ENCODE assay signal across 13 cellular contexts in the genomic region with DNA sequence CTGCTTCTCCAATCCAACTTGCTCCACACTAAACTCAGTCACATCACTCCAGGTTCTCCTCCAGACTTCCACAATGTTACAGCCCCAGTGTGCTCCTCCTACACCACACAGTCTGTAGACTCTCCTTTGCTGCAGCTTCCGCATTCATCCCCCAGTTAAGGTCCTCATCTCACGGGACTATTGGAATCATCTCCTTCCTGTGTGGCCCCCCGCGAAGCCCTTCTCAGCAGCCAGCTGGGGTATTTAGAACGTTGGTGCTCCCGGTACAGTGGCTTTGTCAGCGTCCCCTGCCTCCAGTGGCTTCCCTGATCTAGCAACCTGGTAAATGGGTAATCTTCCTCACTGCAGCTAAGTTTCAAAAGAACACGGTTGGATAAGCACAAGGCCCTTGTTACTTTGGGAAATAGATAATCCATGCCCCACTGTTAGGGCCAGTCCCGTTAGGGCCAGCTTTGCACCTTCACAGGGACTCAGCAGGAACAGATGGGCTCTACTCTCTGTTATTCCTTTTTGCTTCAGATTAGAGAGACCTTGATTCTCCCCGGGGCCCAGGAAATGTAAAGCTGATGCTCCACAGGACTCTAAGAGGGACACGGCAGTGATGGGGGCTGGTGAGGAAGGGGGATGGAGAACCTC. TPM values are rescaled to one million over a fixed set of nuclear protein-coding genes. Genes with fewer than 3 reads are reported as not detected.
DNase-seq lines count a peak whose midpoint lies in the region; ATAC-seq, FAIRE-seq and TF ChIP-seq lines count a peak whose summit lies in the region.
"Had no signal": no experiment of that assay in that cellular context is flagged by ENCODE, and none has a peak within 500 bp of the region (broad histone marks: within the 10 kb centered on the region; RNA-seq: fewer than 3 reads in every experiment).

No MANE protein-coding gene starts in this region.

- H3K9me3 ChIP-seq in right atrium auricular region (no peaks in the 10 kb centered on the region), endothelial cell of umbilical vein (replicated peaks; ENCODE audit: control insufficient read depth, insufficient read depth, low read length) (no peaks in the 10 kb centered on the region), spleen (no peaks in the 10 kb centered on the region)

- no peaks in the 10 kb centered on the region for H3K79me2 ChIP-seq in endothelial cell of umbilical vein (ENCODE audit: control insufficient read depth, insufficient read depth, low read length)

- H3K27me3 ChIP-seq in right atrium auricular region (no peaks in the 10 kb centered on the region), endothelial cell of umbilical vein (ENCODE audit: control insufficient read depth in 2 of 2, insufficient read depth in 2 of 2, low read length in 2 of 2) (no peaks in the 10 kb centered on the region), spleen (replicated peaks in 1 of 7) (peaks cover 0 to 64% (median 19%) of the 10 kb centered on the region in 7 donors)
- H3K27me3 ChIP-seq: BLaER1 treated with 17β-estradiol and CSF1 and Interleukin-3, amounts not matched to agents 10 nM and 100 nM had no signal

- 63 to 67% (median 66%) methylated on average over 11 of the region's 11 CpGs for WGBS in spleen, 5 donors

- peaks cover 38% of the 10 kb centered on the region for H3K4me1 Mint-ChIP-seq in nephron
- H3K4me1 Mint-ChIP-seq in T-cell = peaks cover 0 to 5% (median 4%) of the 10 kb centered on the region in 3 donors

- H3K36me3 Mint-ChIP-seq in nephron (ENCODE audit: low read depth) = no peaks in the 10 kb centered on the region
- no peaks in the 10 kb centered on the region for H3K36me3 Mint-ChIP-seq in T-cell
- H3K36me3 Mint-ChIP-seq: natural killer cell treated with Interleukin-12 subunit alpha and Interleukin-12 subunit beta and Interleukin-15 and Interleukin-18, amount 100 ng/mL, for 72 hours had no signal

- H3K27ac Mint-ChIP-seq in nephron = peak overlapping the region; percentile 52 to 63 (median 60)
- H3K27ac Mint-ChIP-seq in T-cell = peak overlapping the region in 1 of 2 donors; percentile 11
- H3K27ac Mint-ChIP-seq: activated T-cell treated with anti-CD3 and anti-CD28 coated beads, Interleukin-2, amount 50 U/mL, for 72 hours; natural killer cell treated with Interleukin-12 subunit alpha and Interleukin-12 subunit beta and Interleukin-15 and Interleukin-18, amount 100 ng/mL, for 72 hours had no signal

- H3K9me1 ChIP-seq in endothelial cell of umbilical vein (replicated peaks; ENCODE audit: control insufficient read depth, extremely low read depth, insufficient read depth, low read length) = no peaks in the 10 kb centered on the region

- H3K4me1 ChIP-seq in right atrium auricular region (peaks cover 0 to 21% of the 10 kb centered on the region in 2 donors), endothelial cell of umbilical vein (ENCODE audit: control insufficient read depth, extremely low read depth, insufficient read depth, low read length) (peaks cover 30% of the 10 kb centered on the region), spleen (peaks cover 0 to 43% (median 27%) of the 10 kb centered on the region in 6 donors)
- H3K4me1 ChIP-seq: BLaER1 treated with 17β-estradiol and CSF1 and Interleukin-3, amounts not matched to agents 10 nM and 100 nM had no signal

- H3K27me3 Mint-ChIP-seq in nephron (ENCODE audit: low read depth) (peaks cover 14% of the 10 kb centered on the region), T-cell (peaks cover 53 to 64% of the 10 kb centered on the region in 2 donors)

- no peak for TF ChIP-seq CTCF in right atrium auricular region (IDR thresholded peaks at IDR 0.05)
- no peak for TF ChIP-seq CTCF in endothelial cell of umbilical vein (IDR thresholded peaks at IDR 0.05; ENCODE audit: extremely low read depth in 1 of 2, insufficient read depth in 1 of 2, low read depth in 1 of 2, low read length in 2 of 2)
- TF ChIP-seq CTCF in nephron (IDR thresholded peaks at IDR 0.05; ENCODE audit: unreplicated experiment in 3 of 3) = no peak
- no peak for TF ChIP-seq CTCF in spleen (IDR thresholded peaks at IDR 0.05 in 8 of 11, conservative IDR thresholded peaks at IDR 0.05 in 3 of 11)

- dilution Hi-C loops in endothelial cell of umbilical vein (cut with MboI; ENCODE audit: extremely low pct_ligation_motif_present, low sequenced_read_pairs) = no loop called here

- H3K4me2 ChIP-seq in endothelial cell of umbilical vein (ENCODE audit: insufficient read depth, low read length) = peak overlapping the region; percentile 75
- H3K4me2 ChIP-seq: BLaER1 treated with 17β-estradiol and CSF1 and Interleukin-3, amounts not matched to agents 10 nM and 100 nM had no signal

- peak overlapping the region; percentile 75 for H3K9ac ChIP-seq in endothelial cell of umbilical vein (replicated peaks; ENCODE audit: extremely low read depth, insufficient read depth, low read length)
- H3K9ac ChIP-seq: BLaER1 treated with 17β-estradiol and CSF1 and Interleukin-3, amounts not matched to agents 10 nM and 100 nM had no signal

- intact Hi-C loops in left cardiac atrium (cut with DNase I) = no loop called here
- intact Hi-C loops in endothelial cell of umbilical vein (cut with micrococcal nuclease) = loop anchor here (5.0 to 10.0 kb wide), 2 partner anchors 62 to 149 kb away; a partner anchor contains a TSS
- intact Hi-C loops in spleen (cut with DNase I; ENCODE audit: low total_unique reads) = no loop called here
- intact Hi-C loops in posterior cingulate gyrus (cut with DNase I) = no loop called here

- peak overlapping the region; percentile 92 for H2AFZ ChIP-seq in endothelial cell of umbilical vein (ENCODE audit: low read depth, low read length)

- peak overlapping the region; percentile 27 to 51 for H3K4me3 ChIP-seq in right atrium auricular region
- H3K4me3 ChIP-seq in endothelial cell of umbilical vein (replicated peaks in 1 of 3; ENCODE audit: insufficient read depth in 1 of 3, low read depth in 1 of 3, low read length in 3 of 3) = peak overlapping the region; percentile 24 to 41 (median 33)
- peak overlapping the region in 3 of 8 donors; percentile 22 to 57 (median 38) for H3K4me3 ChIP-seq in spleen
- H3K4me3 ChIP-seq: BLaER1 treated with 17β-estradiol and CSF1 and Interleukin-3, amounts not matched to agents 10 nM and 100 nM had no signal

- no peak for TF ChIP-seq POLR2A in endothelial cell of umbilical vein (IDR thresholded peaks at IDR 0.05; ENCODE audit: low read depth, low read length)
- TF ChIP-seq POLR2A in spleen (IDR thresholded peaks at IDR 0.05) = no peak

- H3K4me3 Mint-ChIP-seq in nephron (peak overlapping the region; percentile 78 to 81 (median 80)), T-cell (no peak overlapping the region)
- H3K4me3 Mint-ChIP-seq: natural killer cell treated with Interleukin-12 subunit alpha and Interleukin-12 subunit beta and Interleukin-15 and Interleukin-18, amount 100 ng/mL, for 72 hours had no signal

- H3K27ac ChIP-seq in right atrium auricular region (no peak overlapping the region), endothelial cell of umbilical vein (ENCODE audit: insufficient read depth, low read depth, low read length) (peak overlapping the region; percentile 7), spleen (peak overlapping the region in 1 of 8 donors; percentile 66)
- H3K27ac ChIP-seq: BLaER1 treated with 17β-estradiol and CSF1 and Interleukin-3, amounts not matched to agents 10 nM and 100 nM had no signal

- no peaks in the 10 kb centered on the region for H4K20me1 ChIP-seq in endothelial cell of umbilical vein (replicated peaks; ENCODE audit: control insufficient read depth, extremely low read depth, insufficient read depth, low read length)
- H4K20me1 ChIP-seq: BLaER1 treated with 17β-estradiol and CSF1 and Interleukin-3, amounts not matched to agents 10 nM and 100 nM had no signal

- no peak for ATAC-seq in left cardiac atrium
- ATAC-seq in T-cell (replicated peaks in 1 of 4) = no peak

- H3K9me3 Mint-ChIP-seq in nephron (no peaks in the 10 kb centered on the region), T-cell (no peaks in the 10 kb centered on the region)
- H3K9me3 Mint-ChIP-seq: activated T-cell treated with anti-CD3 and anti-CD28 coated beads, Interleukin-2, amount 50 U/mL, for 72 hours; natural killer cell treated with Interleukin-12 subunit alpha and Interleukin-12 subunit beta and Interleukin-15 and Interleukin-18, amount 100 ng/mL, for 72 hours had no signal

- DNase-seq in right atrium auricular region (ENCODE audit: low spot score) = no peak
- DNase-seq in left cardiac atrium = no peak
- no peak for DNase-seq in endothelial cell of umbilical vein (ENCODE audit: low read depth, low spot score)
- DNase-seq in spleen = no peak
- DNase-seq in NCI-H510A (lab: John Stamatoyannopoulos, UW) = no peak
- no peak for DNase-seq in posterior cingulate gyrus
- no peak for DNase-seq in T-cell
- DNase-seq: erythroblast, NCI-H2107 had no signal

- CTCF ChIA-PET in endothelial cell of umbilical vein (lab: Charles Lee) = interaction anchor here (1.2 to 1.7 kb wide), 3 partner anchors 60 to 314 kb away, joined by 3 to 7 read pairs (median 7); no protein-coding TSS in a partner anchor
- CTCF ChIA-PET in T-cell (lab: Charles Lee) = no interaction called here

- H3K36me3 ChIP-seq in right atrium auricular region (no peaks in the 10 kb centered on the region), endothelial cell of umbilical vein (ENCODE audit: control insufficient read depth in 2 of 2, extremely low read depth in 1 of 2, insufficient read depth in 2 of 2, low read length in 2 of 2) (no peaks in the 10 kb centered on the region), spleen (no peaks in the 10 kb centered on the region)
- H3K36me3 ChIP-seq: BLaER1 treated with 17β-estradiol and CSF1 and Interleukin-3, amounts not matched to agents 10 nM and 100 nM had no signal

- POLR2A ChIA-PET in endothelial cell of umbilical vein (lab: Charles Lee) (no interaction called here), T-cell (lab: Charles Lee) (no interaction called here)

- no peak for FAIRE-seq in endothelial cell of umbilical vein (lab: Jason Lieb, UNC)

- BruUV-seq in endothelial cell of umbilical vein (replicated peaks; lab: Mats Ljungman, UMichigan) = no TSS peak

RNA-seq across cellular contexts. Expression of a gene that starts 0.8 kb away (rescaled TPM):
- total RNA-seq in right atrium auricular region (1 to 10 TPM; 2.5 to 4.1 TPM), left cardiac atrium (1 to 10 TPM; 2.5 to 3.8 TPM), endothelial cell of umbilical vein (3.9 and 4.5 TPM in 2 replicates), spleen (1 to 10 TPM in 6 of 7 donors, under 1 TPM in 1; 0.26 to 4.1 (median 2.0) TPM), T-cell (not detected)
- polyA plus RNA-seq in endothelial cell of umbilical vein (2.1 and 3.7 TPM in 2 replicates), spleen (1 to 10 TPM in 1 of 3 donors, under 1 TPM in 2; 0.67 to 1.0 (median 0.93) TPM)
- 1.4 and 1.7 TPM in 2 replicates for polyA plus RNA-seq in endothelial cell of umbilical vein (2011; cell fraction: cytosol; rRNA removed)
- 3.6 and 4.1 TPM in 2 replicates for polyA plus RNA-seq in endothelial cell of umbilical vein (2011; cell fraction: nucleus; rRNA removed)
- 8.0 and 14.0 TPM in 2 replicates for polyA plus RNA-seq in endothelial cell of umbilical vein (2012)
- polyA minus RNA-seq in endothelial cell of umbilical vein = 3.8 and 5.2 TPM in 2 replicates
- polyA minus RNA-seq in endothelial cell of umbilical vein (2011; cell fraction: cytosol; rRNA and poly(A)+ RNA removed) = not detected
- 2.2 and 2.3 TPM in 2 replicates for polyA minus RNA-seq in endothelial cell of umbilical vein (2011; cell fraction: nucleus; rRNA and poly(A)+ RNA removed)
- total RNA-seq: natural killer cell treated with Interleukin-12 subunit alpha and Interleukin-12 subunit beta and Interleukin-15 and Interleukin-18, amount 100 ng/mL, for 72 hours had no signal

Comparison
In these comparisons a context has a peak if more than half of its experiments do, and no peak if none do; other contexts are left out.
1. H3K4me3 Mint-ChIP-seq: peak in nephron (3 of 3); none in T-cell (0 of 3).